11 cellular contexts compared by ENCODE assay signal in the genomic region with DNA sequence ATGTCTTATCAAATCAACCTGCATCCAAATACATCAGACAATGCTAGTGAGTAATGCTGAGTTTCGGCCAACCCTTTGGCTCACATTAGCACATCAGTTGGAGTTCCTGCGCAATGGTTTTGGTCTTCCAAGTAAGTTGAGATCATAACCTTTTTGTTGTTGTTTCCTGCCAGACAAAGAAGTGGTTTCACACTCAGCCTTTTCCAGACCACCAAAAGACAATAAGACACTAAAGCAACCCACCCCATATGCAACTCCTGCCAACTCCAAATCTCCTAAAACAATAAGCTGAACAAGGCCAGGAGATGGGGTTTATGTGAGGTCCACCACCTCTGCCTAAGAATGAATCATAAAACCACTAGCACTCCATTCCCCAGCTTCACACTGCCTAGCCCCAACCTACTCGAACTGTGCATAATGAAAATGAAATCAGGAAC.
DNase-seq lines count a peak whose midpoint lies in the region; ATAC-seq, FAIRE-seq and TF ChIP-seq lines count a peak whose summit lies in the region.
"Had no signal": no experiment of that assay in that cellular context is flagged by ENCODE, and none has a peak within 500 bp of the region (broad histone marks: within the 10 kb centered on the region; RNA-seq: fewer than 3 reads in every experiment).

No MANE protein-coding gene starts in this region.

- intact Hi-C loops in CD14-positive monocyte (cut with micrococcal nuclease) (no loop called here), adrenal gland (cut with DNase I) (no loop called here), esophagus muscularis mucosa (cut with DNase I) (no loop called here)

- no peak for DNase-seq in GM12891 (ENCODE audit: insufficient read length, low spot score)
- DNase-seq in fibroblast of the conjunctiva (ENCODE audit: low read depth), result peak; percentile 50
- no peak for DNase-seq in CD14-positive monocyte (ENCODE audit: low spot score)
- no peak for DNase-seq in adrenal gland
- DNase-seq in esophagus muscularis mucosa (ENCODE audit: extremely low spot score), result no peak
- DNase-seq: activated T-cell treated with anti-CD3 and anti-CD28 coated beads, Interleukin-2, amount 50 U/mL, for 1 hour; NCI-H1417; right lobe of liver had no signal

- H3K9me3 Mint-ChIP-seq in T-helper 1 cell treated with Interleukin-12 subunit alpha and Interleukin-12 subunit beta and Interleukin-4 antibody, amounts not matched to agents 30 μg/mL and 1 μg/mL, for 36 hours, result peaks cover 3% of the 10 kb centered on the region
- H3K9me3 Mint-ChIP-seq in CD14-positive monocyte, result peaks cover 0 to 3% (median 0%) of the 10 kb centered on the region in 7 donors

- H3K27me3 ChIP-seq in adrenal gland (no peaks in the 10 kb centered on the region), esophagus muscularis mucosa (no peaks in the 10 kb centered on the region)
- H3K27me3 ChIP-seq: right lobe of liver had no signal

- peak overlapping the region; percentile 20 for H3K4me3 Mint-ChIP-seq in T-helper 1 cell treated with Interleukin-12 subunit alpha and Interleukin-12 subunit beta and Interleukin-4 antibody, amounts not matched to agents 30 μg/mL and 1 μg/mL, for 36 hours
- H3K4me3 Mint-ChIP-seq in CD14-positive monocyte, result no peak overlapping the region

- no peak for TF ChIP-seq CTCF in CD14-positive monocyte (IDR thresholded peaks at IDR 0.05)
- TF ChIP-seq CTCF in adrenal gland (IDR thresholded peaks at IDR 0.05), result no peak
- no peak for TF ChIP-seq CTCF in esophagus muscularis mucosa (IDR thresholded peaks at IDR 0.05)

- 79 to 87% (median 83%) methylated on average over 3 of the region's 3 CpGs for WGBS in adrenal gland, 4 donors
- WGBS in esophagus muscularis mucosa, result 72% methylated on average over 3 of the region's 3 CpGs

- no peak for TF ChIP-seq EP300 in esophagus muscularis mucosa (IDR thresholded peaks at IDR 0.05)

- H3K4me1 Mint-ChIP-seq in T-helper 1 cell treated with Interleukin-12 subunit alpha and Interleukin-12 subunit beta and Interleukin-4 antibody, amounts not matched to agents 30 μg/mL and 1 μg/mL, for 36 hours (ENCODE audit: low read depth), result peaks cover 23% of the 10 kb centered on the region
- no peaks in the 10 kb centered on the region for H3K4me1 Mint-ChIP-seq in CD14-positive monocyte

- no peaks in the 10 kb centered on the region for H3K27me3 Mint-ChIP-seq in T-helper 1 cell treated with Interleukin-12 subunit alpha and Interleukin-12 subunit beta and Interleukin-4 antibody, amounts not matched to agents 30 μg/mL and 1 μg/mL, for 36 hours (ENCODE audit: low read depth)
- H3K27me3 Mint-ChIP-seq in CD14-positive monocyte (ENCODE audit: low read depth in 3 of 3), result peaks cover 0 to 5% (median 4%) of the 10 kb centered on the region in 3 donors

- ATAC-seq in GM21717 (IDR thresholded peaks at IDR 0.05; ENCODE audit: unreplicated experiment), result peak; percentile 72
- ATAC-seq in GM18861 (IDR thresholded peaks at IDR 0.05; ENCODE audit: unreplicated experiment), result no peak
- ATAC-seq: right lobe of liver had no signal

- TF ChIP-seq POLR2A in GM12891 (IDR thresholded peaks at IDR 0.05; ENCODE audit: low read depth, low read length), result no peak
- no peak for TF ChIP-seq POLR2A in adrenal gland (IDR thresholded peaks at IDR 0.05)
- TF ChIP-seq POLR2A in esophagus muscularis mucosa (IDR thresholded peaks at IDR 0.05; ENCODE audit: low read depth), result no peak

- no peak for FAIRE-seq in GM12891 (lab: Jason Lieb, UNC)

- H3K9me3 ChIP-seq in adrenal gland (replicated peaks in 1 of 3), result no peaks in the 10 kb centered on the region
- no peaks in the 10 kb centered on the region for H3K9me3 ChIP-seq in esophagus muscularis mucosa
- H3K9me3 ChIP-seq: right lobe of liver had no signal

- H3K36me3 Mint-ChIP-seq in T-helper 1 cell treated with Interleukin-12 subunit alpha and Interleukin-12 subunit beta and Interleukin-4 antibody, amounts not matched to agents 30 μg/mL and 1 μg/mL, for 36 hours (ENCODE audit: low read depth), result peaks cover 3% of the 10 kb centered on the region
- no peaks in the 10 kb centered on the region for H3K36me3 Mint-ChIP-seq in CD14-positive monocyte

- no peaks in the 10 kb centered on the region for H3K36me3 ChIP-seq in adrenal gland (replicated peaks in 1 of 2)
- H3K36me3 ChIP-seq in esophagus muscularis mucosa, result no peaks in the 10 kb centered on the region
- H3K36me3 ChIP-seq: right lobe of liver had no signal

- peak overlapping the region; percentile 64 for H3K27ac Mint-ChIP-seq in T-helper 1 cell treated with Interleukin-12 subunit alpha and Interleukin-12 subunit beta and Interleukin-4 antibody, amounts not matched to agents 30 μg/mL and 1 μg/mL, for 36 hours
- no peak overlapping the region for H3K27ac Mint-ChIP-seq in CD14-positive monocyte

- H3K4me3 ChIP-seq in adrenal gland (no peak overlapping the region), esophagus muscularis mucosa (no peak overlapping the region)
- H3K4me3 ChIP-seq: right lobe of liver had no signal

- H3K27ac ChIP-seq in adrenal gland, result no peak overlapping the region
- H3K27ac ChIP-seq in esophagus muscularis mucosa (replicated peaks in 1 of 4), result no peak overlapping the region
- H3K27ac ChIP-seq: right lobe of liver had no signal

- no peaks in the 10 kb centered on the region for H3K4me1 ChIP-seq in adrenal gland (replicated peaks in 1 of 2)
- H3K4me1 ChIP-seq in esophagus muscularis mucosa, result no peaks in the 10 kb centered on the region
- H3K4me1 ChIP-seq: right lobe of liver had no signal

TF ChIP-seq in GM12891, 5 proteins besides CTCF, POLR2A, EP300 and RAD21:
- TF ChIP-seq PAX5 (IDR thresholded peaks at IDR 0.05; ENCODE audit: insufficient read depth, low read length, severe bottlenecking) (no peak), SPI1 (IDR thresholded peaks at IDR 0.05; ENCODE audit: low read depth, low read length) (0 out of 2 replicates have a peak, but pooled peaks have one; percentile 11)
